In genomic region chr11:38043060-38043459, GRCh38 we compare ENCODE assay signal across 33 cellular contexts.
"Had no signal": no experiment of that assay in that cellular context is flagged by ENCODE, and none has a peak within 500 bp of the region (broad histone marks: within the 10 kb centered on the region; RNA-seq: fewer than 3 reads in every experiment).

No MANE protein-coding gene starts in this region.

- H3K9me3 ChIP-seq: body of pancreas, breast epithelium had no signal

- DNase-seq: activated B cell treated with CpG ODN at 0.5 μM for 24 hours; activated CD4-positive, alpha-beta memory T cell treated with anti-CD3 and anti-CD28 coated beads for 36 hours; activated CD4-positive, alpha-beta T cell treated with anti-CD3 and anti-CD28 coated beads for 4 hours; activated CD4-positive, alpha-beta T cell treated with anti-CD3 and anti-CD28 coated beads, Interleukin-2, amount 10 ng/mL, durations not matched to agents 24 days and 14 days; activated CD4-positive, alpha-beta T cell treated with anti-CD3 and anti-CD28 coated beads, Interleukin-2, amount 50 U/mL, for 1 hour; activated CD4-positive, alpha-beta T cell treated with anti-CD3 and anti-CD28 coated beads, Interleukin-2, amount 50 U/mL, for 4 hours; activated CD4-positive, CD25-positive, alpha-beta regulatory T cell treated with anti-CD3 and anti-CD28 coated beads, Interleukin-2, amount 50 U/mL, for 72 hours; activated CD8-positive, alpha-beta memory T cell treated with anti-CD3 and anti-CD28 coated beads, Interleukin-2, amount 50 U/mL, for 4 hours; activated CD8-positive, alpha-beta T cell treated with anti-CD3 and anti-CD28 coated beads for 36 hours; activated effector memory CD4-positive, alpha-beta T cell treated with anti-CD3 and anti-CD28 coated beads, Interleukin-2, amount 50 U/mL, for 16 hours; activated gamma-delta T cell treated with Interleukin-2 at 50 U/mL for 16 hours; activated naive CD4-positive, alpha-beta T cell; activated naive CD4-positive, alpha-beta T cell treated with anti-CD3 and anti-CD28 coated beads for 36 hours; activated naive CD4-positive, alpha-beta T cell treated with anti-CD3 and anti-CD28 coated beads, Interleukin-2, amount 50 U/mL, for 16 hours; activated naive CD8-positive, alpha-beta T cell treated with anti-CD3 and anti-CD28 coated beads for 36 hours; activated T-cell treated with anti-CD3 and anti-CD28 coated beads for 4 hours; activated T-cell treated with anti-CD3 and anti-CD28 coated beads, Interleukin-2, amount 50 U/mL, for 1 hour; activated T-cell treated with anti-CD3 and anti-CD28 coated beads, Interleukin-2, amount 50 U/mL, for 4 hours; activated T-cell treated with anti-CD3 and anti-CD28 coated beads, Interleukin-2, amount 50 U/mL, for 72 hours; adrenal gland; amniotic stem cell; aorta; body of pancreas; brain microvascular endothelial cell; central memory CD4-positive, alpha-beta T cell; T-helper 2 cell; T-helper 9 cell had no signal

- H3K27me3 ChIP-seq: adrenal gland, body of pancreas, brain microvascular endothelial cell, breast epithelium had no signal

- FAIRE-seq: astrocyte, TTC549 had no signal

- ATAC-seq: activated CD8-positive, alpha-beta T cell treated with anti-CD3 and anti-CD28 coated beads for 36 hours; activated naive CD4-positive, alpha-beta T cell treated with anti-CD3 and anti-CD28 coated beads, Interleukin-2, amount 50 U/mL, for 72 hours; activated T-cell treated with anti-CD3 and anti-CD28 coated beads, Interleukin-2, amount 50 U/mL, for 4 hours; activated T-cell treated with anti-CD3 and anti-CD28 coated beads, Interleukin-2, amount 50 U/mL, for 72 hours; activated T-helper 17 cell treated with anti-CD3 and anti-CD28 coated beads, Interleukin-2, amount 50 U/mL, for 72 hours; body of pancreas had no signal

- H3K4me3 ChIP-seq: adrenal gland, body of pancreas, breast epithelium had no signal

- H3K36me3 ChIP-seq: adrenal gland, brain microvascular endothelial cell, breast epithelium had no signal

- H3K4me1 ChIP-seq: adrenal gland, body of pancreas, breast epithelium had no signal

- H3K27ac ChIP-seq: adrenal gland, body of pancreas, brain microvascular endothelial cell, breast epithelium, VCaP had no signal
